Comparison of ENCODE assay signal across 8 cellular contexts in genomic region chr3:53130179-53131135, GRCh38. TPM values are rescaled to one million over a fixed set of nuclear protein-coding genes. Genes with fewer than 3 reads are reported as not detected.
DNase-seq lines count a peak whose midpoint lies in the region; ATAC-seq, FAIRE-seq and TF ChIP-seq lines count a peak whose summit lies in the region.

A gene with protein sequence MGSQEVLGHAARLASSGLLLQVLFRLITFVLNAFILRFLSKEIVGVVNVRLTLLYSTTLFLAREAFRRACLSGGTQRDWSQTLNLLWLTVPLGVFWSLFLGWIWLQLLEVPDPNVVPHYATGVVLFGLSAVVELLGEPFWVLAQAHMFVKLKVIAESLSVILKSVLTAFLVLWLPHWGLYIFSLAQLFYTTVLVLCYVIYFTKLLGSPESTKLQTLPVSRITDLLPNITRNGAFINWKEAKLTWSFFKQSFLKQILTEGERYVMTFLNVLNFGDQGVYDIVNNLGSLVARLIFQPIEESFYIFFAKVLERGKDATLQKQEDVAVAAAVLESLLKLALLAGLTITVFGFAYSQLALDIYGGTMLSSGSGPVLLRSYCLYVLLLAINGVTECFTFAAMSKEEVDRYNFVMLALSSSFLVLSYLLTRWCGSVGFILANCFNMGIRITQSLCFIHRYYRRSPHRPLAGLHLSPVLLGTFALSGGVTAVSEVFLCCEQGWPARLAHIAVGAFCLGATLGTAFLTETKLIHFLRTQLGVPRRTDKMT (minus strand): TSS chr3:53130435. CDS start chr3:53130400, 35 bp downstream.

- H3K27me3 ChIP-seq in right atrium auricular region (no peaks in the 10 kb centered on the region), psoas muscle (ENCODE audit: insufficient read depth in 3 of 3, low read length in 2 of 3) (no peaks in the 10 kb centered on the region)

- H3K27ac ChIP-seq in right atrium auricular region (peak within 1 kb of the TSS; percentile 81 to 89), psoas muscle (peak within 1 kb of the TSS; percentile 91)

- DNase-seq in GM13976 (ENCODE audit: low spot score) (peak; percentile 94), NCI-H187 (lab: John Stamatoyannopoulos, UW) (peak; percentile 62 to 71), anterior cingulate cortex (lab: John Stamatoyannopoulos, UW) (peak; percentile 17 to 98 (median 91)), right atrium auricular region (ENCODE audit: low spot score) (peak; percentile 99), psoas muscle (peak; percentile 99), urothelium cell line (ENCODE audit: low spot score) (peak; percentile 96)

- H3K4me1 ChIP-seq in right atrium auricular region (peaks cover 0 to 38% of the 10 kb centered on the region in 2 donors), psoas muscle (peaks cover 30% of the 10 kb centered on the region)

- H3K9me3 ChIP-seq in right atrium auricular region = no peaks in the 10 kb centered on the region
- no peaks in the 10 kb centered on the region for H3K9me3 ChIP-seq in psoas muscle

- WGBS in psoas muscle, 3 donors = 2 to 3% (median 3%) methylated on average over 41 of the region's 41 CpGs

- peak; percentile 30 for FAIRE-seq in urothelium cell line (lab: Jason Lieb, UNC)

- peak within 1 kb of the TSS; percentile 85 to 93 for H3K4me3 ChIP-seq in right atrium auricular region
- peak within 1 kb of the TSS; percentile 77 for H3K4me3 ChIP-seq in psoas muscle

- intact Hi-C loops in T-helper 2 cell treated with Interferon-gamma antibody and Interleukin-4, amounts not matched to agents 100 ng/mL and 5 ng/mL, for 36 hours (cut with micrococcal nuclease) = loop anchor here (1.0 kb wide), 7 partner anchors 16 to 217 kb away; partner anchors contain the start of genes DCP1A, PRKCD, SFMBT1 and TKT
- intact Hi-C loops in psoas muscle (cut with DNase I) = loop anchor here in 1 of 2 donors (5.0 kb wide), 1 partner anchor 67 kb away; no protein-coding TSS in a partner anchor

- TF ChIP-seq CTCF in GM13976 (IDR thresholded peaks at IDR 0.05; ENCODE audit: borderline replicate concordance, control extremely low read depth, extremely low read depth, insufficient read depth, missing control alignments) (no peak), right atrium auricular region (IDR thresholded peaks at IDR 0.05) (peak in 1 of 2 donors; percentile 26), psoas muscle (IDR thresholded peaks at IDR 0.05) (no peak)

- ATAC-seq in HG02884 (IDR thresholded peaks at IDR 0.05; ENCODE audit: unreplicated experiment) (peak; percentile 71), psoas muscle (peak; percentile 92 to 95 (median 94))

- in situ Hi-C loops in GM13976 (cut with MboI; ENCODE audit: low sequenced_read_pairs, unreplicated experiment) = no loop called here

- H3K36me3 ChIP-seq in right atrium auricular region (peaks cover 3% of the 10 kb centered on the region), psoas muscle (ENCODE audit: insufficient read depth in 1 of 2, low read depth in 1 of 2) (peaks cover 0 to 19% of the 10 kb centered on the region in 2 donors)

RNA-seq across cellular contexts. Expression of the gene that starts here (rescaled TPM):
- 34.2 and 35.2 TPM in 2 replicates for total RNA-seq in T-helper 2 cell treated with Interferon-gamma antibody and Interleukin-4, amounts not matched to agents 100 ng/mL and 5 ng/mL, for 36 hours
- total RNA-seq in right atrium auricular region = 1 to 10 TPM; 6.2 to 6.8 TPM
- total RNA-seq in psoas muscle = 1 to 10 TPM; 5.7 to 8.8 (median 6.5) TPM
- 10 to 100 TPM in 1 of 3 donors, 1 to 10 TPM in 2; 5.4 to 13.2 (median 8.1) TPM for polyA plus RNA-seq in psoas muscle

Comparison
In these comparisons a context has a peak if more than half of its experiments do, and no peak if none do; other contexts are left out.
1. Peak in every context shown above with its lines: DNase-seq, ATAC-seq, H3K4me3 ChIP-seq and H3K27ac ChIP-seq.